In the genomic region with DNA sequence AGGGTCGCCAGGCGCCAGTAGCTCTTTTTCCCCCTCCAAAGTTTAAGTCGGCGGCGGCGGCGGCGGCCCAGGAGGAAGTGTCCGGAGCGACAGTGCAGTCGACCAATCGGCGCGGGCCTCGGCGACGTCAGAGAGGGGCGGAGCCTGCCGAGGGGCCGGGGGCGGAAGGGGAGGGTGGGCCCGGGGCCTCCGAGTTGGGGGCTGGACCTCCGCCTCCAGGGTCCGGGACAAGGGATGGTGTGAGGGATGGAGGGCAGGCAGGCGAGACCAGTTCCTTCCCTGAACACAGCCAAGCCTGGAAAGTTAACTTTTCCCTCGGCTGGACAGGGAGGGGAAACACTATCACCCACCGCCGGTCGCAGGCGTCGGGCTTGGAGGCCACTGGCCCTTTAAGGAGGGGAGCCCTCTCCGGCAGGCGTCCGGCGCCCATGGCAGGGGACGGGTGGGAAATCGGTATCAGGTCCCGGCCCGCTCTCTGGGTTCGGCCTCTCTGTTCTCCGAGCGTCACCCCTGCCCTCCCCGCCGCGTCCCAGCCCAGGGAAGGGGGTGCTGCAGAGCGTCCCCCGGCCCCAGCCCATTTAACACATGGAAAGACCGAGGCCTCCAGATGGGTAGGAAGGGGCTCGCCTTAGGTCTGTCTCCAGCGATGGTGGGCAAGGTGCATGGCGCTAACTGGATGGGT, we compare ENCODE assay signal across 8 cellular contexts.
DNase-seq lines count a peak whose midpoint lies in the region; ATAC-seq and TF ChIP-seq lines count a peak whose summit lies in the region.

A gene (minus strand): TSS at position 81 of the 682 bp plus-strand sequence. CDS start 744 bp downstream, outside the sequence.

- POLR2A ChIA-PET in HEK293T (lab: Yijun Ruan, JAX): no interaction called here

- CTCF ChIA-PET in HEK293T (lab: Yijun Ruan, JAX): interaction anchor here (0.5 kb wide), 1 partner anchor 95 kb away, joined by 3 read pairs; no protein-coding TSS in a partner anchor

- ATAC-seq in activated CD4-positive, CD25-positive, alpha-beta regulatory T cell treated with anti-CD3 and anti-CD28 coated beads, Interleukin-2, amount 50 U/mL, for 24 hours: peak; percentile 68
- ATAC-seq in HG03342 (IDR thresholded peaks at IDR 0.05; ENCODE audit: unreplicated experiment): no peak

- H3K27ac ChIP-seq in caudate nucleus (ENCODE audit: low read depth, low read length): peak within 1 kb of the TSS; percentile 71

- peak; percentile 80 for DNase-seq in EH (ENCODE audit: low read depth)
- DNase-seq in HEK293T (ENCODE audit: extremely low spot score): peak; percentile 95
- DNase-seq in NCI-H2196 treated with DMSO at 0.1 percent for 48 hours (lab: John Stamatoyannopoulos, UW; ENCODE audit: unreplicated experiment): peak; percentile 26
- peak in 58 of 61 donors; percentile 23 to 86 (median 65) for DNase-seq in caudate nucleus (lab: John Stamatoyannopoulos, UW)
- peak; percentile 76 for DNase-seq in iris pigment epithelial cell (ENCODE audit: low read depth)
- peak; percentile 80 to 91 for DNase-seq in stimulated activated CD4-positive, alpha-beta T cell treated with anti-CD3 and anti-CD28 coated beads, Interleukin-12 subunit alpha, Interleukin-12 subunit beta, amount 100 ng/mL, for 24 hours (ENCODE audit: low read depth in 2 of 2)

TF ChIP-seq in HEK293T, 16 proteins besides CTCF, POLR2A, EP300 and RAD21:
- no peak for TF ChIP-seq NFRKB (IDR thresholded peaks at IDR 0.05)
- TF ChIP-seq, protein P1, sequence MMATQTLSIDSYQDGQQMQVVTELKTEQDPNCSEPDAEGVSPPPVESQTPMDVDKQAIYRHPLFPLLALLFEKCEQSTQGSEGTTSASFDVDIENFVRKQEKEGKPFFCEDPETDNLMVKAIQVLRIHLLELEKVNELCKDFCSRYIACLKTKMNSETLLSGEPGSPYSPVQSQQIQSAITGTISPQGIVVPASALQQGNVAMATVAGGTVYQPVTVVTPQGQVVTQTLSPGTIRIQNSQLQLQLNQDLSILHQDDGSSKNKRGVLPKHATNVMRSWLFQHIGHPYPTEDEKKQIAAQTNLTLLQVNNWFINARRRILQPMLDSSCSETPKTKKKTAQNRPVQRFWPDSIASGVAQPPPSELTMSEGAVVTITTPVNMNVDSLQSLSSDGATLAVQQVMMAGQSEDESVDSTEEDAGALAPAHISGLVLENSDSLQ (IDR thresholded peaks at IDR 0.05): peak; percentile 98

Comparison
In these comparisons a context has a peak if more than half of its experiments do, and no peak if none do; other contexts are left out.
1. DNase-seq: peak in every context shown above with its lines; median percentile 95 in HEK293T; 86 in stimulated activated CD4-positive, alpha-beta T cell treated with anti-CD3 and anti-CD28 coated beads, Interleukin-12 subunit alpha, Interleukin-12 subunit beta, amount 100 ng/mL, for 24 hours; 80 in EH; 76 in iris pigment epithelial cell; 65 in caudate nucleus; 26 in NCI-H2196 treated with DMSO at 0.1 percent for 48 hours.